Comparison of ENCODE assay signal across 1 cellular context in genomic region chr7:99408347-99409191, GRCh38.
TF ChIP-seq lines count a peak whose summit lies in the region.

Gene BUD31, plus strand, starts transcription at chr7:99408969. Its CDS starts 2,124 bp downstream, at chr7:99411093.
Gene PDAP1, minus strand, starts transcription at chr7:99408597. Its CDS starts 49 bp downstream, at chr7:99408548.

TF ChIP-seq in HepG2, 621 proteins besides CTCF, POLR2A, EP300 and RAD21 (continued from another document and continues in another):
- TF ChIP-seq ZUFSP (CRISPR knock-in tag; IDR thresholded peaks at IDR 0.05; ENCODE audit: borderline replicate concordance) (no peak), ZNF414 (CRISPR knock-in tag; IDR thresholded peaks at IDR 0.05) (no peak; the same call in 1 of the 2 replicates), TBX3 (IDR thresholded peaks at IDR 0.05; ENCODE audit: borderline replicate concordance) (no peak), ZNF460 (CRISPR knock-in tag; IDR thresholded peaks at IDR 0.05; ENCODE audit: borderline replicate concordance) (no peak), NFE2 (CRISPR knock-in tag; IDR thresholded peaks at IDR 0.05) (0 out of 2 replicates have a peak, but pooled peaks have one; percentile 48), ZNF687 (CRISPR knock-in tag; IDR thresholded peaks at IDR 0.05) (peak; percentile 90), SAFB2 (CRISPR knock-in tag; IDR thresholded peaks at IDR 0.05; ENCODE audit: borderline replicate concordance, low read depth) (peak; percentile 37; the same call in 1 of the 2 replicates), ZNF816 (CRISPR knock-in tag; IDR thresholded peaks at IDR 0.05; ENCODE audit: borderline replicate concordance) (no peak), SIX4 (CRISPR knock-in tag; IDR thresholded peaks at IDR 0.05) (peak; percentile 59; the same call in 1 of the 2 replicates), ZBTB26 (CRISPR knock-in tag; IDR thresholded peaks at IDR 0.05; ENCODE audit: borderline replicate concordance) (peak; percentile 78; the same call in 1 of the 2 replicates), RXRB (CRISPR knock-in tag; IDR thresholded peaks at IDR 0.05; ENCODE audit: borderline replicate concordance) (peak; percentile 74), RFXANK (CRISPR knock-in tag; IDR thresholded peaks at IDR 0.05) (0 out of 2 replicates have a peak, but pooled peaks have one; percentile 21), CSRNP2 (CRISPR knock-in tag; conservative IDR thresholded peaks at IDR 0.05; ENCODE audit: low read depth) (no peak), ZNF607 (CRISPR knock-in tag; IDR thresholded peaks at IDR 0.05; ENCODE audit: borderline replicate concordance) (peak; percentile 54), NFYC (CRISPR knock-in tag; IDR thresholded peaks at IDR 0.05) (no peak; the same call in 1 of the 2 replicates), KIAA2018 (CRISPR knock-in tag; IDR thresholded peaks at IDR 0.05; ENCODE audit: borderline replicate concordance) (no peak), TP53 (CRISPR knock-in tag; conservative IDR thresholded peaks at IDR 0.05) (no peak), TIGD3 (CRISPR knock-in tag; IDR thresholded peaks at IDR 0.05; ENCODE audit: borderline replicate concordance) (no peak), CC2D1A (CRISPR knock-in tag; IDR thresholded peaks at IDR 0.05) (no peak), NFKB2 (CRISPR knock-in tag; IDR thresholded peaks at IDR 0.05; ENCODE audit: borderline replicate concordance) (no peak; the same call in 1 of the 2 replicates), ETS1 (CRISPR knock-in tag; IDR thresholded peaks at IDR 0.05) (no peak), ZNF580 (CRISPR knock-in tag; IDR thresholded peaks at IDR 0.05; ENCODE audit: borderline replicate concordance, low read depth) (peak; percentile 95; the same call in 1 of the 2 replicates), RARA (CRISPR knock-in tag; IDR thresholded peaks at IDR 0.05) (0 out of 2 replicates have a peak, but pooled peaks have one; percentile 23), BCL6 (CRISPR knock-in tag; IDR thresholded peaks at IDR 0.05) (peak; percentile 38), KDM4B (CRISPR knock-in tag; IDR thresholded peaks at IDR 0.05) (no peak; the same call in none of the 2 replicates), ZNF83 (CRISPR knock-in tag; IDR thresholded peaks at IDR 0.05; ENCODE audit: borderline replicate concordance) (0 out of 2 replicates have a peak, but pooled peaks have one; percentile 37), ZBTB49 (CRISPR knock-in tag; IDR thresholded peaks at IDR 0.05; ENCODE audit: borderline replicate concordance) (no peak; the same call in 1 of the 2 replicates), ZNF672 (CRISPR knock-in tag; IDR thresholded peaks at IDR 0.05) (no peak)
